In genomic region chr19:10416083-10416379, GRCh38 we compare ENCODE assay signal across 8 cellular contexts. TPM values are rescaled to one million over a fixed set of nuclear protein-coding genes. Genes with fewer than 3 reads are reported as not detected.
DNase-seq lines count a peak whose midpoint lies in the region; ATAC-seq, FAIRE-seq and TF ChIP-seq lines count a peak whose summit lies in the region.

No MANE protein-coding gene starts in this region.

- peak overlapping the region; percentile 72 for H3K4me3 ChIP-seq in left ventricle myocardium inferior
- peak overlapping the region; percentile 71 for H3K4me3 ChIP-seq in GM12878
- H3K4me3 ChIP-seq in lower lobe of right lung, result peak overlapping the region; percentile 56

- peak overlapping the region; percentile 46 for H3K9ac ChIP-seq in GM12878 (ENCODE audit: control insufficient read depth, insufficient read depth, low read length)

- TF ChIP-seq POLR2A in GM12878 (IDR thresholded peaks at IDR 0.05; ENCODE audit: low read depth, low read length), result no peak
- TF ChIP-seq POLR2A in GM12891 (IDR thresholded peaks at IDR 0.05; ENCODE audit: low read depth, low read length), result no peak; the same call in 1 of the 2 replicates

- H3K27ac ChIP-seq in left ventricle myocardium inferior (replicated peaks) (peak overlapping the region; percentile 37), GM12878 (ENCODE audit: control insufficient read depth, insufficient read depth) (peak overlapping the region; percentile 72), lower lobe of right lung (peak overlapping the region; percentile 61)

- TF ChIP-seq RAD21 in GM12878 (IDR thresholded peaks at IDR 0.05; ENCODE audit: insufficient read depth, low read depth, low read length), result no peak

- intact Hi-C loops in left ventricle myocardium inferior (cut with micrococcal nuclease) (no loop called here), left ventricle myocardium superior (cut with micrococcal nuclease) (no loop called here), GM12878 (cut with micrococcal nuclease; ENCODE audit: unreplicated experiment) (loop anchor here (10.0 kb wide), 1 partner anchor 239 kb away; the partner anchor contains the start of gene ILF3), lower lobe of right lung (cut with DNase I) (no loop called here)

- RAD21 ChIA-PET in GM12878 (lab: Charles Lee; ENCODE audit: unreplicated experiment), result interaction anchor here (0.7 to 10.2 kb wide), 9 partner anchors 9 to 157 kb away, joined by 3 to 209 read pairs (median 5); partner anchors contain the start of genes CDC37 and ICAM1

- ATAC-seq in left ventricle myocardium superior (no peak), GM12878 (no peak), lower lobe of right lung (no peak)

- no TSS peak for BruUV-seq in GM12878 (replicated peaks; lab: Mats Ljungman, UMichigan)

- H3K79me2 ChIP-seq in GM12878 (ENCODE audit: control insufficient read depth, insufficient read depth, low read length), result no peaks in the 10 kb centered on the region

- CTCF ChIA-PET in GM12878 (lab: Yijun Ruan, JAX), result interaction anchor here (0.6 to 28.5 kb wide), 15 partner anchors 6 to 283 kb away, joined by 3 to 1053 read pairs (median 3); partner anchors contain the start of genes CDC37, CDKN2D, ICAM1 and KRI1

- no peak for TF ChIP-seq EP300 in GM12878 (IDR thresholded peaks at IDR 0.05; ENCODE audit: borderline replicate concordance in 1 of 2, control insufficient read depth in 1 of 2, low read depth in 2 of 2, low read length in 2 of 2)

- 2% methylated on average over 9 of the region's 9 CpGs for WGBS in GM12878 (ENCODE audit: insufficient coverage, insufficient replicate concordance, low lambda C conversion rate, missing lambda C conversion rate)

- FAIRE-seq in GM12878 (lab: Jason Lieb, UNC) (no peak), GM12891 (lab: Jason Lieb, UNC) (no peak)

- peak overlapping the region; percentile 70 for H2AFZ ChIP-seq in GM12878 (ENCODE audit: control insufficient read depth, low read depth, low read length)

- H3K4me1 ChIP-seq in left ventricle myocardium inferior (peaks cover 52% of the 10 kb centered on the region), GM12878 (ENCODE audit: control insufficient read depth, insufficient read depth, low read length) (peaks cover 51% of the 10 kb centered on the region), lower lobe of right lung (peaks cover 38% of the 10 kb centered on the region)

- H3K9me3 ChIP-seq in left ventricle myocardium inferior (replicated peaks), result no peaks in the 10 kb centered on the region
- peaks cover 2% of the 10 kb centered on the region; the same call in 2 of the 3 replicates for H3K9me3 ChIP-seq in GM12878 (replicated peaks; ENCODE audit: control insufficient read depth, insufficient read depth, low read length)
- H3K9me3 ChIP-seq in lower lobe of right lung, result no peaks in the 10 kb centered on the region

- H4K20me1 ChIP-seq in GM12878 (ENCODE audit: control insufficient read depth, insufficient read depth), result no peaks in the 10 kb centered on the region

- POLR2A ChIA-PET in GM12878 (lab: Charles Lee), result interaction anchor here (0.6 to 7.8 kb wide), 11 partner anchors 9 to 179 kb away, joined by 3 to 122 read pairs (median 5); partner anchors contain the start of genes CDC37, ICAM1 and TYK2

- H3K36me3 ChIP-seq in left ventricle myocardium inferior (no peaks in the 10 kb centered on the region), GM12878 (ENCODE audit: control insufficient read depth in 2 of 2, insufficient read depth in 2 of 2, low read length in 1 of 2) (no peaks in the 10 kb centered on the region), lower lobe of right lung (no peaks in the 10 kb centered on the region)

- H3K27me3 ChIP-seq in left ventricle myocardium inferior (ENCODE audit: low read depth) (peaks cover 51% of the 10 kb centered on the region), GM12878 (replicated peaks in 1 of 2; ENCODE audit: control insufficient read depth in 2 of 2, insufficient read depth in 2 of 2, low read length in 1 of 2) (peaks cover 0 to 14% of the 10 kb centered on the region in 2 experiments; a peak in 3 of 4 replicates), lower lobe of right lung (ENCODE audit: low read depth) (peaks cover 44% of the 10 kb centered on the region)

- H3K4me2 ChIP-seq in GM12878 (ENCODE audit: control insufficient read depth, insufficient read depth), result peak overlapping the region; percentile 71

- in situ Hi-C loops in GM12878 (cut with MboI), result no loop called here

- DNase-seq in left ventricle myocardium inferior, result no peak
- no peak for DNase-seq in left ventricle myocardium superior
- no peak for DNase-seq in GM12878 (ENCODE audit: low read depth, low spot score)
- no peak for DNase-seq in lower lobe of right lung
- no peak for DNase-seq in DMS114 treated with DMSO at 0.1 percent for 48 hours (lab: John Stamatoyannopoulos, UW; ENCODE audit: unreplicated experiment)
- no peak for DNase-seq in GM12891 (ENCODE audit: insufficient read length, low spot score)
- DNase-seq in NCI-H510A treated with DMSO at 0.1 percent for 48 hours (lab: John Stamatoyannopoulos, UW), result no peak
- no peak for DNase-seq in HPDE6-E6E7 (ENCODE audit: extremely low spot score)

- SMC1A ChIA-PET in GM12878 (lab: Charles Lee; ENCODE audit: uncharacterized antibody, unreplicated experiment), result interaction anchor here (1.1 to 16.0 kb wide), 7 partner anchors 10 to 152 kb away, joined by 3 to 364 read pairs (median 4); partner anchors contain the start of genes CDC37, CDKN2D, ICAM1 and PDE4A

- no peak for TF ChIP-seq CTCF in left ventricle myocardium inferior (IDR thresholded peaks at IDR 0.05; ENCODE audit: borderline replicate concordance)
- no peak for TF ChIP-seq CTCF in GM12878 (IDR thresholded peaks at IDR 0.05 in 2 of 3, conservative IDR thresholded peaks at IDR 0.05 in 1 of 3; ENCODE audit: control insufficient read depth in 2 of 3, extremely low read depth in 1 of 3, insufficient read depth in 1 of 3, low read depth in 3 of 3, low read length in 3 of 3)
- TF ChIP-seq CTCF in lower lobe of right lung (IDR thresholded peaks at IDR 0.05), result no peak

RNA-seq across cellular contexts. Expression of gene PDE4A, which starts 4.3 kb away (rescaled TPM):
- 20.0 TPM for total RNA-seq in left ventricle myocardium inferior
- total RNA-seq in left ventricle myocardium superior, result 36.1 TPM
- 7.4 and 7.7 TPM in 2 replicates for total RNA-seq in GM12878 (2013; cell fraction: nucleolus; rRNA removed)
- 1.6 and 1.9 TPM in 2 replicates for total RNA-seq in GM12878 (2014; rRNA removed)
- total RNA-seq in GM12878 (2014; rRNA removed; fragmentation: Illumina TruSeq; extraction: Trizol), result 1.7 and 1.9 TPM in 2 replicates
- 11.1 and 13.3 TPM in 2 replicates for total RNA-seq in GM12878 (2021)
- 6.4 TPM for polyA plus RNA-seq in GM12878 (2011; ENCODE audit: low read depth)
- polyA plus RNA-seq in GM12878 (2011; rRNA removed), result 2.7 and 4.8 TPM in 2 replicates
- 8.4 and 9.3 TPM in 2 replicates for polyA plus RNA-seq in GM12878 (2011; cell fraction: cytosol; rRNA removed)
- 11.0 and 16.0 TPM in 2 replicates for polyA plus RNA-seq in GM12878 (2011; cell fraction: nucleus; rRNA removed)
- 14.3 and 15.7 TPM in 2 replicates for polyA plus RNA-seq in GM12878 (2012)
- polyA plus RNA-seq in GM12878 (2014; fragmentation: Illumina TruSeq; extraction: Trizol), result 3.5 and 5.0 TPM in 2 replicates
- polyA plus RNA-seq in GM12878 (2014; fragmentation: Nextera tagmentation; extraction: Ambion mirVana), result under 1 TPM; 0.24 to 0.46 TPM
- polyA plus RNA-seq in GM12878 (2014; rRNA removed), result 7.1 and 7.9 TPM in 2 replicates
- 1 to 10 TPM; 7.4 to 8.1 TPM for polyA plus RNA-seq in GM12878 (2016; fragmentation: Nextera tagmentation; extraction: Ambion mirVana)
- 7.7 and 10.3 TPM in 2 replicates for polyA minus RNA-seq in GM12878 (2011; rRNA and poly(A)+ RNA removed)
- 7.8 and 9.2 TPM in 2 replicates for polyA minus RNA-seq in GM12878 (2011; cell fraction: cytosol; rRNA and poly(A)+ RNA removed)
- 3.5 TPM in 2 replicates for polyA minus RNA-seq in GM12878 (2011; cell fraction: nucleus; rRNA and poly(A)+ RNA removed)
- total RNA-seq in lower lobe of right lung, result 35.9 TPM
- polyA plus RNA-seq in GM12891 (2012; ENCODE audit: low read depth, missing spikeins), result 11.7 TPM

RNA-seq across cellular contexts. Expression of gene CDC37, which starts 12.7 kb away (rescaled TPM):
- total RNA-seq in left ventricle myocardium inferior (142 TPM), left ventricle myocardium superior (157 TPM), GM12878 (2014; rRNA removed) (179 and 197 TPM in 2 replicates), GM12878 (2014; rRNA removed; fragmentation: Illumina TruSeq; extraction: Trizol) (110 and 117 TPM in 2 replicates), GM12878 (2021) (144 and 155 TPM in 2 replicates), lower lobe of right lung (154 TPM)
- total RNA-seq in GM12878 (2013; cell fraction: nucleolus; rRNA removed), result 43.2 and 59.3 TPM in 2 replicates
- polyA plus RNA-seq in GM12878 (2011; ENCODE audit: low read depth), result 84.0 TPM
- polyA plus RNA-seq in GM12878 (2011; rRNA removed) (140 and 200 TPM in 2 replicates), GM12878 (2014; fragmentation: Illumina TruSeq; extraction: Trizol) (50.7 and 105 TPM in 2 replicates), GM12878 (2014; fragmentation: Nextera tagmentation; extraction: Ambion mirVana) (1 to 10 TPM; 4.7 to 8.8 TPM), GM12878 (2014; rRNA removed) (265 and 297 TPM in 2 replicates), GM12878 (2016; fragmentation: Nextera tagmentation; extraction: Ambion mirVana) (100 to 1,000 TPM; 255 to 262 TPM)
- polyA plus RNA-seq in GM12878 (2011; cell fraction: cytosol; rRNA removed), result 211 and 322 TPM in 2 replicates
- 421 and 498 TPM in 2 replicates for polyA plus RNA-seq in GM12878 (2011; cell fraction: nucleus; rRNA removed)
- polyA plus RNA-seq in GM12878 (2012), result 146 and 163 TPM in 2 replicates
- polyA minus RNA-seq in GM12878 (2011; rRNA and poly(A)+ RNA removed), result 76.0 and 82.1 TPM in 2 replicates
- polyA minus RNA-seq in GM12878 (2011; cell fraction: cytosol; rRNA and poly(A)+ RNA removed), result 42.4 and 45.5 TPM in 2 replicates
- polyA minus RNA-seq in GM12878 (2011; cell fraction: nucleus; rRNA and poly(A)+ RNA removed), result 22.4 and 40.0 TPM in 2 replicates
- polyA plus RNA-seq in GM12891 (2012; ENCODE audit: low read depth, missing spikeins), result 175 TPM

RNA-seq across cellular contexts. Expression of gene TYK2, which starts 35.7 kb away (rescaled TPM):
- total RNA-seq in left ventricle myocardium inferior (55.1 TPM), left ventricle myocardium superior (56.0 TPM), GM12878 (2014; rRNA removed) (235 and 304 TPM in 2 replicates), GM12878 (2014; rRNA removed; fragmentation: Illumina TruSeq; extraction: Trizol) (145 and 164 TPM in 2 replicates), GM12878 (2021) (267 and 297 TPM in 2 replicates), lower lobe of right lung (164 TPM)
- total RNA-seq in GM12878 (2013; cell fraction: nucleolus; rRNA removed), result 483 and 545 TPM in 2 replicates
- 148 TPM for polyA plus RNA-seq in GM12878 (2011; ENCODE audit: low read depth)
- polyA plus RNA-seq in GM12878 (2011; rRNA removed) (62.0 and 127 TPM in 2 replicates), GM12878 (2014; fragmentation: Illumina TruSeq; extraction: Trizol) (80.2 and 185 TPM in 2 replicates), GM12878 (2014; fragmentation: Nextera tagmentation; extraction: Ambion mirVana) (10 to 100 TPM; 36.4 to 66.9 TPM), GM12878 (2014; rRNA removed) (364 and 387 TPM in 2 replicates), GM12878 (2016; fragmentation: Nextera tagmentation; extraction: Ambion mirVana) (100 to 1,000 TPM; 172 to 186 TPM)
- 171 and 227 TPM in 2 replicates for polyA plus RNA-seq in GM12878 (2011; cell fraction: cytosol; rRNA removed)
- 997 and 1,420 TPM in 2 replicates for polyA plus RNA-seq in GM12878 (2011; cell fraction: nucleus; rRNA removed)
- polyA plus RNA-seq in GM12878 (2012), result 217 and 288 TPM in 2 replicates
- polyA minus RNA-seq in GM12878 (2011; rRNA and poly(A)+ RNA removed), result 58.7 and 148 TPM in 2 replicates
- polyA minus RNA-seq in GM12878 (2011; cell fraction: cytosol; rRNA and poly(A)+ RNA removed), result 70.7 and 98.7 TPM in 2 replicates
- 78.8 and 145 TPM in 2 replicates for polyA minus RNA-seq in GM12878 (2011; cell fraction: nucleus; rRNA and poly(A)+ RNA removed)
- 248 TPM for polyA plus RNA-seq in GM12891 (2012; ENCODE audit: low read depth, missing spikeins)
